16 cellular contexts compared by ENCODE assay signal in the genomic region with DNA sequence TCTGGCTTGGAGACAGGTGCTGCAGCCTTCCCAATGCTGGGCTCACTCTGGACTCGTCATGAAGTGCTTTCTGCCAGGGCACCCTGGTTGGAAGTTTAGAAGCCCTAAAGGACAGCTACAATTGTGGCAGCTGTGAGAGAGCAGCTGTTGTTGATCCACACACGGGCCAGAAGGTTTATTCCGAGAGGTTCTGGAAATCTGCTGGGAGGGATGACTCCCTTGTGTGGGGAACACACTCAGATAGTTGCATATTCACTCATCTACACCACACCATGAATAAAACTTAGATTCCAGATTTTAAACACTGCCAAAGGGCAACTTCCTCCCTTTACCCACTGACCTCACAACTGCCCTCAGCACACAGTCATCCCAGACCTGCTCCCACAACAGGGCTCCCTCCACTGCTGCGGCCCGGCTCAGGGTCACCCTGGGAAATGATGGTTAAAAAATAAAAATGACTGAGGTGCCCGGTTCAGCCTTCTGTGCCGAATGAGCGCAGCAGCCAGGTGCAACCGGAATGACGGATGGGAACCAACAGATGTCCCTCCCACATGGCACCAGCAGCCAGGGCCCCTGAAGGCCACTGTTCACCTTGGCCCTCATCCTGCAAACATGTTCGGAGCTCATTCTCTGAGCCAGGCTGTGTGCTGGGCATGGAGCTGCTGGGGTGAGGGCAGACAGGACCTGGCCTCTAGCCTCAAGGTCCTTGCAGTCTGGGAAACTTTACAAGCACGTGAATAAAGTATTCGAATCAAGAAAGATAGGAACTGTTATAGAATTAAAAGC. TPM values are rescaled to one million over a fixed set of nuclear protein-coding genes. Genes with fewer than 3 reads are reported as not detected.
DNase-seq lines count a peak whose midpoint lies in the region; ATAC-seq and TF ChIP-seq lines count a peak whose summit lies in the region.
"Had no signal": no experiment of that assay in that cellular context is flagged by ENCODE, and none has a peak within 500 bp of the region (broad histone marks: within the 10 kb centered on the region; RNA-seq: fewer than 3 reads in every experiment).

No MANE protein-coding gene starts in this region.

- DNase-seq in activated CD4-positive, alpha-beta memory T cell treated with anti-CD3 and anti-CD28 coated beads for 36 hours, result peak; percentile 52
- no peak for DNase-seq in activated CD4-positive, alpha-beta memory T cell treated with anti-CD3 and anti-CD28 coated beads, Interleukin-2, amount 10 ng/mL, durations not matched to agents 7 days and 5 days
- DNase-seq in tibial artery (no peak), left lung (no peak)
- no peak for DNase-seq in stimulated activated CD4-positive, alpha-beta T cell treated with anti-CD3 and anti-CD28 coated beads, Interleukin-12 subunit alpha, Interleukin-12 subunit beta, amount 100 ng/mL, for 4 hours
- DNase-seq: activated naive CD8-positive, alpha-beta T cell treated with anti-CD3 and anti-CD28 coated beads, Interleukin-2, amount 10 ng/mL, durations not matched to agents 7 days and 5 days; Calu3; head of caudate nucleus; NCI-H226; PC-3; stimulated activated CD4-positive, alpha-beta T cell treated with anti-CD3 and anti-CD28 coated beads, Interleukin-4, amount 100 ng/mL, for 4 hours; SW 1271 had no signal

- H3K4me1 ChIP-seq in mucosa of stomach (ENCODE audit: control insufficient read depth, insufficient read depth, low read length) (peaks cover 34% of the 10 kb centered on the region), tibial artery (peaks cover 0 to 79% (median 51%) of the 10 kb centered on the region in 4 donors), left lung (peaks cover 0 to 16% of the 10 kb centered on the region in 2 donors)

- H3K9me3 ChIP-seq in mucosa of stomach (ENCODE audit: control insufficient read depth, low read length) (no peaks in the 10 kb centered on the region), tibial artery (no peaks in the 10 kb centered on the region), left lung (no peaks in the 10 kb centered on the region)
- H3K9me3 ChIP-seq: vagina had no signal

- peak overlapping the region; percentile 10 for H3K9ac ChIP-seq in mucosa of stomach (ENCODE audit: low read length)

- H3K4me1 Mint-ChIP-seq in activated CD4-positive, alpha-beta memory T cell treated with anti-CD3 and anti-CD28 coated beads for 36 hours (ENCODE audit: low read depth), result peaks cover 27% of the 10 kb centered on the region
- peaks cover 38% of the 10 kb centered on the region for H3K4me1 Mint-ChIP-seq in activated CD4-positive, alpha-beta memory T cell treated with anti-CD3 and anti-CD28 coated beads, Interleukin-2, amount 10 ng/mL, durations not matched to agents 7 days and 5 days

- no peak overlapping the region for H3K4me3 Mint-ChIP-seq in activated CD4-positive, alpha-beta memory T cell treated with anti-CD3 and anti-CD28 coated beads for 36 hours
- H3K4me3 Mint-ChIP-seq in activated CD4-positive, alpha-beta memory T cell treated with anti-CD3 and anti-CD28 coated beads, Interleukin-2, amount 10 ng/mL, durations not matched to agents 7 days and 5 days, result no peak overlapping the region
- H3K4me3 Mint-ChIP-seq: activated naive CD8-positive, alpha-beta T cell treated with anti-CD3 and anti-CD28 coated beads, Interleukin-2, amount 10 ng/mL, durations not matched to agents 7 days and 5 days had no signal

- H3K27me3 Mint-ChIP-seq in activated CD4-positive, alpha-beta memory T cell treated with anti-CD3 and anti-CD28 coated beads for 36 hours, result peaks cover 3% of the 10 kb centered on the region
- peaks cover 7% of the 10 kb centered on the region for H3K27me3 Mint-ChIP-seq in activated CD4-positive, alpha-beta memory T cell treated with anti-CD3 and anti-CD28 coated beads, Interleukin-2, amount 10 ng/mL, durations not matched to agents 7 days and 5 days

- intact Hi-C loops in activated CD4-positive, alpha-beta memory T cell treated with anti-CD3 and anti-CD28 coated beads for 36 hours (cut with micrococcal nuclease), result loop anchor here (5.0 to 10.0 kb wide), 2 partner anchors 74 to 331 kb away; no protein-coding TSS in a partner anchor
- intact Hi-C loops in tibial artery (cut with DNase I; ENCODE audit: low total_unique reads) (no loop called here), left lung (cut with DNase I) (loop anchor here in 1 of 2 donors (10.0 kb wide), 1 partner anchor 181 kb away; no protein-coding TSS in a partner anchor)

- TF ChIP-seq CTCF in VCaP (conservative IDR thresholded peaks at IDR 0.05) (no peak), tibial artery (IDR thresholded peaks at IDR 0.05) (no peak), left lung (IDR thresholded peaks at IDR 0.05) (no peak)

- H3K36me3 Mint-ChIP-seq in activated CD4-positive, alpha-beta memory T cell treated with anti-CD3 and anti-CD28 coated beads for 36 hours, result no peaks in the 10 kb centered on the region
- H3K36me3 Mint-ChIP-seq in activated CD4-positive, alpha-beta memory T cell treated with anti-CD3 and anti-CD28 coated beads, Interleukin-2, amount 10 ng/mL, durations not matched to agents 7 days and 5 days (ENCODE audit: low read depth), result no peaks in the 10 kb centered on the region
- H3K36me3 Mint-ChIP-seq: activated naive CD8-positive, alpha-beta T cell treated with anti-CD3 and anti-CD28 coated beads, Interleukin-2, amount 10 ng/mL, durations not matched to agents 7 days and 5 days had no signal

- H3K4me3 ChIP-seq in mucosa of stomach (ENCODE audit: low read length) (no peak overlapping the region), tibial artery (no peak overlapping the region), left lung (no peak overlapping the region)
- H3K4me3 ChIP-seq: vagina had no signal

- H3K9me3 Mint-ChIP-seq in activated CD4-positive, alpha-beta memory T cell treated with anti-CD3 and anti-CD28 coated beads for 36 hours, result no peaks in the 10 kb centered on the region
- H3K9me3 Mint-ChIP-seq in activated CD4-positive, alpha-beta memory T cell treated with anti-CD3 and anti-CD28 coated beads, Interleukin-2, amount 10 ng/mL, durations not matched to agents 7 days and 5 days, result no peaks in the 10 kb centered on the region
- H3K9me3 Mint-ChIP-seq: activated naive CD8-positive, alpha-beta T cell treated with anti-CD3 and anti-CD28 coated beads, Interleukin-2, amount 10 ng/mL, durations not matched to agents 7 days and 5 days had no signal

- POLR2A ChIA-PET in activated CD4-positive, alpha-beta memory T cell treated with anti-CD3 and anti-CD28 coated beads for 36 hours (lab: Charles Lee), result no interaction called here
- POLR2A ChIA-PET in activated CD4-positive, alpha-beta memory T cell treated with anti-CD3 and anti-CD28 coated beads, Interleukin-2, amount 10 ng/mL, durations not matched to agents 7 days and 5 days (lab: Charles Lee), result no interaction called here

- H3K36me3 ChIP-seq in mucosa of stomach (ENCODE audit: control insufficient read depth, insufficient read depth, low read length) (no peaks in the 10 kb centered on the region), tibial artery (no peaks in the 10 kb centered on the region), left lung (no peaks in the 10 kb centered on the region)
- H3K36me3 ChIP-seq: vagina had no signal

- no peak for ATAC-seq in left lung
- no peak for ATAC-seq in HG02884 (IDR thresholded peaks at IDR 0.05; ENCODE audit: unreplicated experiment)
- ATAC-seq: PC-3 had no signal

- CTCF ChIA-PET in activated CD4-positive, alpha-beta memory T cell treated with anti-CD3 and anti-CD28 coated beads for 36 hours (lab: Charles Lee), result interaction anchor here (6.6 kb wide), 1 partner anchor 185 kb away, joined by 237 read pairs; no protein-coding TSS in a partner anchor
- CTCF ChIA-PET in activated CD4-positive, alpha-beta memory T cell treated with anti-CD3 and anti-CD28 coated beads, Interleukin-2, amount 10 ng/mL, durations not matched to agents 7 days and 5 days (lab: Charles Lee), result interaction anchor here (1.3 to 7.8 kb wide), 2 partner anchors 97 to 182 kb away, joined by 3 to 204 read pairs; no protein-coding TSS in a partner anchor

- no peak overlapping the region for H3K27ac Mint-ChIP-seq in activated CD4-positive, alpha-beta memory T cell treated with anti-CD3 and anti-CD28 coated beads for 36 hours
- no peak overlapping the region for H3K27ac Mint-ChIP-seq in activated CD4-positive, alpha-beta memory T cell treated with anti-CD3 and anti-CD28 coated beads, Interleukin-2, amount 10 ng/mL, durations not matched to agents 7 days and 5 days
- H3K27ac Mint-ChIP-seq: activated naive CD8-positive, alpha-beta T cell treated with anti-CD3 and anti-CD28 coated beads, Interleukin-2, amount 10 ng/mL, durations not matched to agents 7 days and 5 days had no signal

- peak overlapping the region; percentile 31 for H3K27ac ChIP-seq in VCaP
- peak overlapping the region; percentile 88 for H3K27ac ChIP-seq in tibial artery
- H3K27ac ChIP-seq in left lung, result no peak overlapping the region
- H3K27ac ChIP-seq: vagina had no signal

- H3K27me3 ChIP-seq in mucosa of stomach (ENCODE audit: control insufficient read depth, insufficient read depth, low read length) (no peaks in the 10 kb centered on the region), tibial artery (no peaks in the 10 kb centered on the region), left lung (no peaks in the 10 kb centered on the region)
- H3K27me3 ChIP-seq: vagina had no signal

RNA-seq across cellular contexts. Expression of gene ASB13, which starts 40.2 kb away (rescaled TPM):
- 10 to 100 TPM; 12.1 to 12.5 TPM for total RNA-seq in activated CD4-positive, alpha-beta memory T cell treated with anti-CD3 and anti-CD28 coated beads for 36 hours
- total RNA-seq in activated CD4-positive, alpha-beta memory T cell treated with anti-CD3 and anti-CD28 coated beads, Interleukin-2, amount 10 ng/mL, durations not matched to agents 7 days and 5 days, result 1 to 10 TPM; 4.8 to 5.4 TPM
- 10 to 100 TPM; 12.9 to 19.6 TPM for total RNA-seq in left lung

RNA-seq across cellular contexts. Expression of gene TASOR2, which starts 58.5 kb away (rescaled TPM):
- 10 to 100 TPM; 41.8 to 43.8 TPM for total RNA-seq in activated CD4-positive, alpha-beta memory T cell treated with anti-CD3 and anti-CD28 coated beads for 36 hours
- 10 to 100 TPM; 35.1 to 37.3 TPM for total RNA-seq in activated CD4-positive, alpha-beta memory T cell treated with anti-CD3 and anti-CD28 coated beads, Interleukin-2, amount 10 ng/mL, durations not matched to agents 7 days and 5 days
- total RNA-seq in left lung, result 10 to 100 TPM; 54.1 to 66.5 TPM

Comparison
In these comparisons a context has a peak if more than half of its experiments do, and no peak if none do; other contexts are left out.
1. H3K27ac ChIP-seq: peak in VCaP (single experiment) and tibial artery (2 of 2); none in left lung (0 of 2).